22 cellular contexts compared by ENCODE assay signal in genomic region chr3:188064831-188065493, GRCh38.
"Had no signal": no experiment of that assay in that cellular context is flagged by ENCODE, and none has a peak within 500 bp of the region (broad histone marks: within the 10 kb centered on the region; RNA-seq: fewer than 3 reads in every experiment).

No MANE protein-coding gene starts in this region.

- H3K27me3 Mint-ChIP-seq: activated CD8-positive, alpha-beta T cell treated with anti-CD3 and anti-CD28 coated beads for 36 hours; activated naive CD4-positive, alpha-beta T cell treated with anti-CD3 and anti-CD28 coated beads, Interleukin-2, amount 50 U/mL, for 24 hours; effector memory CD8-positive, alpha-beta T cell; naive thymus-derived CD4-positive, alpha-beta T cell had no signal

- ATAC-seq: activated CD8-positive, alpha-beta T cell treated with anti-CD3 and anti-CD28 coated beads for 36 hours; effector memory CD8-positive, alpha-beta T cell; foreskin keratinocyte; mucosa of descending colon; naive thymus-derived CD4-positive, alpha-beta T cell; stimulated activated effector memory CD8-positive, alpha-beta T cell treated with anti-CD3 and anti-CD28 coated beads, Interleukin-12 subunit alpha, Interleukin-12 subunit beta, amount 100 ng/mL, for 72 hours; WTC11 had no signal

- DNase-seq: activated CD4-positive, alpha-beta T cell treated with anti-CD3 and anti-CD28 coated beads for 4 hours; activated CD8-positive, alpha-beta T cell treated with anti-CD3 and anti-CD28 coated beads for 36 hours; activated effector memory CD4-positive, alpha-beta T cell treated with Interleukin-2 at 50 U/mL for 16 hours; activated T-cell treated with anti-CD3 and anti-CD28 coated beads, Interleukin-2, amount 50 U/mL, for 1 hour; effector memory CD8-positive, alpha-beta T cell; foreskin keratinocyte; glutamatergic neuron; hypothalamus; kidney; left ventricle myocardium inferior; mucosa of descending colon; naive thymus-derived CD4-positive, alpha-beta T cell; right lobe of liver; stimulated activated CD4-positive, alpha-beta T cell treated with anti-CD3 and anti-CD28 coated beads, Interleukin-4, amount 100 ng/mL, for 24 hours had no signal

- FAIRE-seq: kidney, TTC549 had no signal

- H3K9me3 Mint-ChIP-seq: activated CD8-positive, alpha-beta T cell treated with anti-CD3 and anti-CD28 coated beads for 36 hours; activated naive CD4-positive, alpha-beta T cell treated with anti-CD3 and anti-CD28 coated beads, Interleukin-2, amount 50 U/mL, for 24 hours; effector memory CD8-positive, alpha-beta T cell; stimulated activated effector memory CD8-positive, alpha-beta T cell treated with anti-CD3 and anti-CD28 coated beads, Interleukin-12 subunit alpha, Interleukin-12 subunit beta, amount 100 ng/mL, for 72 hours; WTC11 had no signal

- H3K4me1 Mint-ChIP-seq: neural progenitor cell had no signal

- H3K27ac Mint-ChIP-seq: activated CD8-positive, alpha-beta T cell treated with anti-CD3 and anti-CD28 coated beads for 36 hours; neural progenitor cell; WTC11 had no signal

- H3K36me3 Mint-ChIP-seq: activated naive CD4-positive, alpha-beta T cell treated with anti-CD3 and anti-CD28 coated beads, Interleukin-2, amount 50 U/mL, for 24 hours; neural progenitor cell; stimulated activated effector memory CD8-positive, alpha-beta T cell treated with anti-CD3 and anti-CD28 coated beads, Interleukin-12 subunit alpha, Interleukin-12 subunit beta, amount 100 ng/mL, for 72 hours; WTC11 had no signal

- H3K4me3 Mint-ChIP-seq: activated CD8-positive, alpha-beta T cell treated with anti-CD3 and anti-CD28 coated beads for 36 hours; activated naive CD4-positive, alpha-beta T cell treated with anti-CD3 and anti-CD28 coated beads, Interleukin-2, amount 50 U/mL, for 24 hours; effector memory CD8-positive, alpha-beta T cell; neural progenitor cell; stimulated activated effector memory CD8-positive, alpha-beta T cell treated with anti-CD3 and anti-CD28 coated beads, Interleukin-12 subunit alpha, Interleukin-12 subunit beta, amount 100 ng/mL, for 72 hours; WTC11 had no signal

- H3K4me3 ChIP-seq: ascending aorta, left ventricle myocardium inferior, mucosa of descending colon, neural progenitor cell, right lobe of liver, SK-N-MC, thoracic aorta had no signal
